ENCODE assay signal across 8 cellular contexts in genomic region chr1:9289724-9290493, GRCh38. TPM values are rescaled to one million over a fixed set of nuclear protein-coding genes. Genes with fewer than 3 reads are reported as not detected.
DNase-seq lines count a peak whose midpoint lies in the region; ATAC-seq, FAIRE-seq and TF ChIP-seq lines count a peak whose summit lies in the region.

No MANE protein-coding gene starts in this region.

- TF ChIP-seq CTCF in astrocyte (IDR thresholded peaks at IDR 0.05; ENCODE audit: insufficient read depth, low read depth, low read length): no peak
- TF ChIP-seq CTCF in transverse colon (IDR thresholded peaks at IDR 0.05): no peak

- H3K9me3 ChIP-seq in astrocyte (ENCODE audit: insufficient read depth, low read depth, low read length) (peaks cover 4% of the 10 kb centered on the region), transverse colon (peaks cover 9 to 10% of the 10 kb centered on the region in 2 donors)

- DNase-seq in activated T-cell treated with anti-CD3 and anti-CD28 coated beads for 4 hours (peak; percentile 27), astrocyte (ENCODE audit: low read depth) (peak; percentile 84), left lobe of liver (ENCODE audit: low spot score) (peak; percentile 70), transverse colon (no peak), 8988T (no peak)
- DNase-seq in activated T-cell treated with anti-CD3 and anti-CD28 coated beads, Interleukin-2, amount 50 U/mL, for 24 hours: no peak
- no peak for DNase-seq in activated CD8-positive, alpha-beta memory T cell treated with anti-CD3 and anti-CD28 coated beads for 24 hours

- FAIRE-seq in astrocyte (lab: Jason Lieb, UNC): no peak

- H3K4me3 ChIP-seq in astrocyte (ENCODE audit: insufficient read depth, low read depth, low read length) (no peak overlapping the region), transverse colon (no peak overlapping the region)

- H4K20me1 ChIP-seq in astrocyte (ENCODE audit: insufficient read depth, low read length): peaks cover 15% of the 10 kb centered on the region

- peaks cover 11% of the 10 kb centered on the region for H3K9me3 Mint-ChIP-seq in activated T-cell treated with anti-CD3 and anti-CD28 coated beads, Interleukin-2, amount 50 U/mL, for 24 hours
- H3K9me3 Mint-ChIP-seq in astrocyte (ENCODE audit: unreplicated experiment): peaks cover 25% of the 10 kb centered on the region

- ATAC-seq in left lobe of liver: peak; percentile 56
- no peak for ATAC-seq in GM19023 (IDR thresholded peaks at IDR 0.05; ENCODE audit: unreplicated experiment)

- peaks cover 15% of the 10 kb centered on the region for H3K79me2 ChIP-seq in astrocyte (ENCODE audit: insufficient read depth, low read length)

- no peaks in the 10 kb centered on the region for H3K36me3 ChIP-seq in astrocyte (ENCODE audit: insufficient read depth, low read length)
- no peaks in the 10 kb centered on the region for H3K36me3 ChIP-seq in transverse colon

- H3K27ac ChIP-seq in astrocyte (ENCODE audit: low read depth, low read length) (peak overlapping the region; percentile 50), transverse colon (peak overlapping the region; percentile 69 to 96 (median 82))

- 63 to 83% methylated on average over 1 to 5 of the region's 5 CpGs for WGBS in transverse colon (ENCODE audit: low coverage in 1 of 2), 2 donors

- in situ Hi-C loops in transverse colon (cut with MboI; ENCODE audit: low pct_ligation_motif_present in 1 of 4, low pct_unique_long_range_greater_than_20kb in 1 of 4, low sequenced_read_pairs in 3 of 4): loop anchor here in 3 of 4 donors (10.0 to 25.0 kb wide), 4 partner anchors 165 to 205 kb away; no protein-coding TSS in a partner anchor

- H3K27me3 ChIP-seq in astrocyte (ENCODE audit: insufficient read depth, low read length) (no peaks in the 10 kb centered on the region), transverse colon (no peaks in the 10 kb centered on the region)

- H3K4me1 ChIP-seq in astrocyte (ENCODE audit: insufficient read depth, low read length): peaks cover 27% of the 10 kb centered on the region
- H3K4me1 ChIP-seq in transverse colon: peaks cover 13 to 22% (median 17%) of the 10 kb centered on the region in 4 donors

- no peak for TF ChIP-seq EP300 in transverse colon (IDR thresholded peaks at IDR 0.05; ENCODE audit: low read depth)

- no peak overlapping the region for H3K4me3 Mint-ChIP-seq in activated T-cell treated with anti-CD3 and anti-CD28 coated beads, Interleukin-2, amount 50 U/mL, for 24 hours
- no peak overlapping the region for H3K4me3 Mint-ChIP-seq in astrocyte (ENCODE audit: unreplicated experiment)

- no peak overlapping the region for H2AFZ ChIP-seq in astrocyte (ENCODE audit: low read depth, low read length)

- H3K27ac Mint-ChIP-seq in activated T-cell treated with anti-CD3 and anti-CD28 coated beads, Interleukin-2, amount 50 U/mL, for 24 hours: no peak overlapping the region
- H3K27ac Mint-ChIP-seq in astrocyte (ENCODE audit: unreplicated experiment): no peak overlapping the region

- H3K4me1 Mint-ChIP-seq in activated T-cell treated with anti-CD3 and anti-CD28 coated beads, Interleukin-2, amount 50 U/mL, for 24 hours (ENCODE audit: low read depth): peaks cover 14% of the 10 kb centered on the region
- H3K4me1 Mint-ChIP-seq in astrocyte (ENCODE audit: low read depth, unreplicated experiment): peaks cover 11% of the 10 kb centered on the region

- H3K9ac ChIP-seq in astrocyte (ENCODE audit: low read length): peak overlapping the region; percentile 31

- intact Hi-C loops in transverse colon (cut with DNase I; ENCODE audit: low total_unique reads): loop anchor here (5.0 to 10.0 kb wide), 2 partner anchors 85 to 162 kb away; no protein-coding TSS in a partner anchor

- TF ChIP-seq POLR2A in transverse colon (IDR thresholded peaks at IDR 0.05): no peak

- no peaks in the 10 kb centered on the region for H3K36me3 Mint-ChIP-seq in activated T-cell treated with anti-CD3 and anti-CD28 coated beads, Interleukin-2, amount 50 U/mL, for 24 hours (ENCODE audit: low read depth)
- H3K36me3 Mint-ChIP-seq in astrocyte (ENCODE audit: low read depth, unreplicated experiment): peaks cover 2% of the 10 kb centered on the region

- peaks cover 4% of the 10 kb centered on the region for H3K27me3 Mint-ChIP-seq in activated T-cell treated with anti-CD3 and anti-CD28 coated beads, Interleukin-2, amount 50 U/mL, for 24 hours
- H3K27me3 Mint-ChIP-seq in astrocyte (ENCODE audit: low read depth, unreplicated experiment): peaks cover 7% of the 10 kb centered on the region

- H3K4me2 ChIP-seq in astrocyte (ENCODE audit: low read length): peak overlapping the region; percentile 9

RNA-seq across cellular contexts. Expression of gene SPSB1, which starts 2.8 kb away (rescaled TPM):
- 53.5 and 56.7 TPM in 2 replicates for total RNA-seq in astrocyte
- 6.2 TPM for total RNA-seq in left lobe of liver
- 10 to 100 TPM; 40.0 to 82.1 (median 52.6) TPM for total RNA-seq in transverse colon

RNA-seq across cellular contexts. Expression of gene H6PD, which starts 55.3 kb away (rescaled TPM):
- 13.9 and 18.9 TPM in 2 replicates for total RNA-seq in astrocyte
- 116 TPM for total RNA-seq in left lobe of liver
- 10 to 100 TPM; 24.1 to 49.4 (median 26.7) TPM for total RNA-seq in transverse colon

Comparison
In these comparisons a context has a peak if more than half of its experiments do, and no peak if none do; other contexts are left out.
1. DNase-seq: peak in activated T-cell treated with anti-CD3 and anti-CD28 coated beads for 4 hours (single experiment), astrocyte (single experiment) and left lobe of liver (single experiment); none in activated T-cell treated with anti-CD3 and anti-CD28 coated beads, Interleukin-2, amount 50 U/mL, for 24 hours (single experiment), transverse colon (single experiment), activated CD8-positive, alpha-beta memory T cell treated with anti-CD3 and anti-CD28 coated beads for 24 hours (single experiment) and 8988T (single experiment).